ENCODE assay signal across 8 cellular contexts in the genomic region with DNA sequence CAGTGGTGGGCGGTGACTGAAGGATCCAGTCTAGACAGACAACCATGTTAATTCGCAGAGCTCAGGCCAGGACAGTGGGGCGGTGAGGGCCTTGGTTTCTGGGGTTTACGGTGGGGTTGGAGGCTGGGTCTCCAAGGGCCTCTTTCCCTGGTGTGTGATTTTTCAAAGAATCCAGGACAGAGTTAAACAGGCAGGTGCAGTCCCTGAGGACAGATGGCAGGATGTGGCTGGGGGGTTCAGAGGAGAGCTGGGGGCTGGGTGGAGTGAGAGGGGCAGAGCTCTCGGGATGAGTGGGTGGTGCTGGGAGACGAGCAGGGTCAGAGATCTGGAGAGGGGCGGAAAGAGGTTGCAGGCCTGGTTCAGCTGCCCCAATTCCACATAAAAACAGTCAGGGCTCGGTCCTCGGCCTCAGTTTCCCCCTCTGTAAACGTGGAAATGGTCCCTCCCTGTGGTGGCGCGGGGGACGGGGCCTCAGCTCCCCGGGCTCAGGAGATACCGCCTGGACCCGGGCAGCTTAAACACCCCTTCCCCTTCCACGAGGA.
A peak's percentile ranks its signal among the peaks of the same experiment; 100 is the strongest.
DNase-seq lines count a peak whose midpoint lies in the region; ATAC-seq and TF ChIP-seq lines count a peak whose summit lies in the region.
"Had no signal": no experiment of that assay in that cellular context is flagged by ENCODE, and none has a peak within 500 bp of the region (broad histone marks: within the 10 kb centered on the region; RNA-seq: fewer than 3 reads in every experiment).

No MANE protein-coding gene starts in this region.

- peak overlapping the region; percentile 63 for H3K4me3 Mint-ChIP-seq in GM23338
- H3K4me3 Mint-ChIP-seq in stimulated activated naive CD8-positive, alpha-beta T cell treated with anti-CD3 and anti-CD28 coated beads, Interleukin-15, amount 100 ng/mL, for 72 hours, result peak overlapping the region; percentile 69 to 86

- H3K9me3 Mint-ChIP-seq in GM23338, result no peaks in the 10 kb centered on the region; the same call in 2 of the 3 replicates
- H3K9me3 Mint-ChIP-seq in stimulated activated naive CD8-positive, alpha-beta T cell treated with anti-CD3 and anti-CD28 coated beads, Interleukin-15, amount 100 ng/mL, for 72 hours, result no peaks in the 10 kb centered on the region

- TF ChIP-seq CTCF in GM23338 (conservative IDR thresholded peaks at IDR 0.05; ENCODE audit: low read depth in 2 of 2), result no peak
- no peak for TF ChIP-seq CTCF in SU-DHL-6 (IDR thresholded peaks at IDR 0.05; ENCODE audit: insufficient read depth, low read length, poor library complexity, severe bottlenecking)
- TF ChIP-seq CTCF in heart right ventricle (IDR thresholded peaks at IDR 0.05), result no peak
- no peak for TF ChIP-seq CTCF in adrenal gland (IDR thresholded peaks at IDR 0.05)

- H3K9ac ChIP-seq in SU-DHL-6 (ENCODE audit: low read length), result peak overlapping the region; percentile 39; the same call in 1 of the 2 replicates

- no peak for TF ChIP-seq POLR2A in adrenal gland (IDR thresholded peaks at IDR 0.05)

- ATAC-seq in GM23338 (no peak), heart right ventricle (peak in 5 of 8 donors; percentile 3 to 26 (median 7))
- ATAC-seq in stimulated activated naive CD8-positive, alpha-beta T cell treated with anti-CD3 and anti-CD28 coated beads, Interleukin-15, amount 100 ng/mL, for 72 hours, result peak; percentile 2

- H3K4me3 ChIP-seq in GM23338, result peak overlapping the region; percentile 67
- H3K4me3 ChIP-seq in SU-DHL-6 (ENCODE audit: insufficient read depth, low read length, poor library complexity, severe bottlenecking), result peak overlapping the region; percentile 56
- H3K4me3 ChIP-seq in heart right ventricle, result peak overlapping the region in 9 of 10 donors; percentile 52 to 83 (median 68)
- peak overlapping the region in 2 of 4 donors; percentile 45 to 61 for H3K4me3 ChIP-seq in adrenal gland

- H3K4me1 Mint-ChIP-seq in GM23338, result peaks cover 12% of the 10 kb centered on the region
- peaks cover 28% of the 10 kb centered on the region for H3K4me1 Mint-ChIP-seq in stimulated activated naive CD8-positive, alpha-beta T cell treated with anti-CD3 and anti-CD28 coated beads, Interleukin-15, amount 100 ng/mL, for 72 hours

- no peaks in the 10 kb centered on the region for H3K36me3 ChIP-seq in GM23338 (ENCODE audit: insufficient read depth)
- H3K36me3 ChIP-seq in SU-DHL-6 (ENCODE audit: low read length), result no peaks in the 10 kb centered on the region
- no peaks in the 10 kb centered on the region for H3K36me3 ChIP-seq in heart right ventricle
- H3K36me3 ChIP-seq in adrenal gland (replicated peaks in 1 of 2), result no peaks in the 10 kb centered on the region

- H3K9me2 ChIP-seq in GM23338 (ENCODE audit: insufficient read depth), result no peaks in the 10 kb centered on the region
- H3K9me2 ChIP-seq in SU-DHL-6 (replicated peaks; ENCODE audit: insufficient read depth, low read length), result no peaks in the 10 kb centered on the region

- H3F3A ChIP-seq in GM23338 (replicated peaks; ENCODE audit: low read depth) (0 out of 2 replicates have a peak, but pooled peaks cover 7% of the 10 kb centered on the region), SU-DHL-6 (ENCODE audit: insufficient read depth) (no peaks in the 10 kb centered on the region)

- no peaks in the 10 kb centered on the region for H3K4me1 ChIP-seq in GM23338 (ENCODE audit: insufficient read depth)
- H3K4me1 ChIP-seq in heart right ventricle, result peaks cover 0 to 13% (median 4%) of the 10 kb centered on the region in 9 donors
- peaks cover 0 to 4% of the 10 kb centered on the region in 2 donors for H3K4me1 ChIP-seq in adrenal gland (replicated peaks in 1 of 2)

- H3K27me3 Mint-ChIP-seq in GM23338 (ENCODE audit: insufficient read depth, low read depth, poor library complexity), result peaks cover 20% of the 10 kb centered on the region
- peaks cover 57% of the 10 kb centered on the region for H3K27me3 Mint-ChIP-seq in stimulated activated naive CD8-positive, alpha-beta T cell treated with anti-CD3 and anti-CD28 coated beads, Interleukin-15, amount 100 ng/mL, for 72 hours

- H3K27ac Mint-ChIP-seq in GM23338, result no peak overlapping the region
- no peak overlapping the region for H3K27ac Mint-ChIP-seq in stimulated activated naive CD8-positive, alpha-beta T cell treated with anti-CD3 and anti-CD28 coated beads, Interleukin-15, amount 100 ng/mL, for 72 hours

- intact Hi-C loops in heart right ventricle (cut with DNase I) (loop anchor here in 9 of 10 donors (2.0 to 10.0 kb wide), 11 partner anchors 225 to 1087 kb away; no protein-coding TSS in a partner anchor), adrenal gland (cut with DNase I) (loop anchor here (5.0 to 10.0 kb wide), 2 partner anchors 227 to 820 kb away; no protein-coding TSS in a partner anchor)

- DNase-seq in GM23338 (ENCODE audit: low spot score) (no peak), heart right ventricle (no peak), MV-4-11 (lab: John Stamatoyannopoulos, UW) (no peak), dermis blood vessel endothelial cell (no peak), adrenal gland (no peak)
- no peak for DNase-seq in stimulated activated naive CD8-positive, alpha-beta T cell treated with anti-CD3 and anti-CD28 coated beads, Interleukin-15, amount 100 ng/mL, for 72 hours
- DNase-seq: NCI-H2081 treated with DMSO at 0.1 percent for 48 hours had no signal

- H4K20me1 ChIP-seq in GM23338 (replicated peaks; ENCODE audit: insufficient read depth), result no peaks in the 10 kb centered on the region
- no peaks in the 10 kb centered on the region for H4K20me1 ChIP-seq in SU-DHL-6 (ENCODE audit: low read depth, low read length)

- H2AFZ ChIP-seq in GM23338 (peak overlapping the region; percentile 98), SU-DHL-6 (ENCODE audit: low read depth, low read length, severe bottlenecking) (peak overlapping the region; percentile 80)

- 38% methylated on average over 17 of the region's 17 CpGs for WGBS in heart right ventricle, 2 donors
- WGBS in adrenal gland, 4 donors, result 40 to 49% (median 42%) methylated on average over 7 to 17 of the region's 17 CpGs

- H3K27me3 ChIP-seq in GM23338 (ENCODE audit: insufficient read depth), result peaks cover 10% of the 10 kb centered on the region; the same call in 1 of the 2 replicates
- no peaks in the 10 kb centered on the region for H3K27me3 ChIP-seq in SU-DHL-6 (ENCODE audit: low read length)
- H3K27me3 ChIP-seq in heart right ventricle, result peaks cover 0 to 10% (median 3%) of the 10 kb centered on the region in 7 donors
- H3K27me3 ChIP-seq in adrenal gland, result no peaks in the 10 kb centered on the region

- H3K9me3 ChIP-seq in SU-DHL-6 (ENCODE audit: insufficient read depth, low read length) (no peaks in the 10 kb centered on the region), heart right ventricle (no peaks in the 10 kb centered on the region), adrenal gland (replicated peaks in 1 of 3) (no peaks in the 10 kb centered on the region)

- no peak overlapping the region for H3K27ac ChIP-seq in GM23338 (ENCODE audit: low read depth)
- no peak overlapping the region for H3K27ac ChIP-seq in SU-DHL-6 (ENCODE audit: low read depth, low read length)
- H3K27ac ChIP-seq in heart right ventricle, result peak overlapping the region in 2 of 10 donors; percentile 32 to 76
- no peak overlapping the region for H3K27ac ChIP-seq in adrenal gland

- H3K36me3 Mint-ChIP-seq in GM23338 (ENCODE audit: low read depth), result no peaks in the 10 kb centered on the region

- H3K4me2 ChIP-seq in GM23338, result peak overlapping the region; percentile 78
- H3K4me2 ChIP-seq in SU-DHL-6 (ENCODE audit: low read depth, low read length, poor library complexity, severe bottlenecking), result peak overlapping the region; percentile 61

- no peaks in the 10 kb centered on the region for H3K79me2 ChIP-seq in GM23338 (replicated peaks; ENCODE audit: insufficient read depth)
- H3K79me2 ChIP-seq in SU-DHL-6 (ENCODE audit: insufficient read depth, low read length), result no peaks in the 10 kb centered on the region

TF ChIP-seq in GM23338, 12 proteins besides CTCF, POLR2A, EP300 and RAD21 (continues in another document):
- TF ChIP-seq, protein P1, sequence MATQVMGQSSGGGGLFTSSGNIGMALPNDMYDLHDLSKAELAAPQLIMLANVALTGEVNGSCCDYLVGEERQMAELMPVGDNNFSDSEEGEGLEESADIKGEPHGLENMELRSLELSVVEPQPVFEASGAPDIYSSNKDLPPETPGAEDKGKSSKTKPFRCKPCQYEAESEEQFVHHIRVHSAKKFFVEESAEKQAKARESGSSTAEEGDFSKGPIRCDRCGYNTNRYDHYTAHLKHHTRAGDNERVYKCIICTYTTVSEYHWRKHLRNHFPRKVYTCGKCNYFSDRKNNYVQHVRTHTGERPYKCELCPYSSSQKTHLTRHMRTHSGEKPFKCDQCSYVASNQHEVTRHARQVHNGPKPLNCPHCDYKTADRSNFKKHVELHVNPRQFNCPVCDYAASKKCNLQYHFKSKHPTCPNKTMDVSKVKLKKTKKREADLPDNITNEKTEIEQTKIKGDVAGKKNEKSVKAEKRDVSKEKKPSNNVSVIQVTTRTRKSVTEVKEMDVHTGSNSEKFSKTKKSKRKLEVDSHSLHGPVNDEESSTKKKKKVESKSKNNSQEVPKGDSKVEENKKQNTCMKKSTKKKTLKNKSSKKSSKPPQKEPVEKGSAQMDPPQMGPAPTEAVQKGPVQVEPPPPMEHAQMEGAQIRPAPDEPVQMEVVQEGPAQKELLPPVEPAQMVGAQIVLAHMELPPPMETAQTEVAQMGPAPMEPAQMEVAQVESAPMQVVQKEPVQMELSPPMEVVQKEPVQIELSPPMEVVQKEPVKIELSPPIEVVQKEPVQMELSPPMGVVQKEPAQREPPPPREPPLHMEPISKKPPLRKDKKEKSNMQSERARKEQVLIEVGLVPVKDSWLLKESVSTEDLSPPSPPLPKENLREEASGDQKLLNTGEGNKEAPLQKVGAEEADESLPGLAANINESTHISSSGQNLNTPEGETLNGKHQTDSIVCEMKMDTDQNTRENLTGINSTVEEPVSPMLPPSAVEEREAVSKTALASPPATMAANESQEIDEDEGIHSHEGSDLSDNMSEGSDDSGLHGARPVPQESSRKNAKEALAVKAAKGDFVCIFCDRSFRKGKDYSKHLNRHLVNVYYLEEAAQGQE (IDR thresholded peaks at IDR 0.05; ENCODE audit: unreplicated experiment), result no peak
- TF ChIP-seq EZH2phosphoT487 (IDR thresholded peaks at IDR 0.05; ENCODE audit: unreplicated experiment) (no peak), ZNF331 (CRISPR knock-in tag; IDR thresholded peaks at IDR 0.05; ENCODE audit: low read depth) (no peak), ZNF114 (CRISPR knock-in tag; IDR thresholded peaks at IDR 0.05) (no peak), EZH2 (IDR thresholded peaks at IDR 0.05; ENCODE audit: low read depth, unreplicated experiment) (no peak), CREB1 (CRISPR knock-in tag; IDR thresholded peaks at IDR 0.05; ENCODE audit: low read depth) (no peak)
- TF ChIP-seq, protein P2, sequence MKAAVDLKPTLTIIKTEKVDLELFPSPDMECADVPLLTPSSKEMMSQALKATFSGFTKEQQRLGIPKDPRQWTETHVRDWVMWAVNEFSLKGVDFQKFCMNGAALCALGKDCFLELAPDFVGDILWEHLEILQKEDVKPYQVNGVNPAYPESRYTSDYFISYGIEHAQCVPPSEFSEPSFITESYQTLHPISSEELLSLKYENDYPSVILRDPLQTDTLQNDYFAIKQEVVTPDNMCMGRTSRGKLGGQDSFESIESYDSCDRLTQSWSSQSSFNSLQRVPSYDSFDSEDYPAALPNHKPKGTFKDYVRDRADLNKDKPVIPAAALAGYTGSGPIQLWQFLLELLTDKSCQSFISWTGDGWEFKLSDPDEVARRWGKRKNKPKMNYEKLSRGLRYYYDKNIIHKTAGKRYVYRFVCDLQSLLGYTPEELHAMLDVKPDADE (IDR thresholded peaks at IDR 0.05), result no peak
